In the genomic region with DNA sequence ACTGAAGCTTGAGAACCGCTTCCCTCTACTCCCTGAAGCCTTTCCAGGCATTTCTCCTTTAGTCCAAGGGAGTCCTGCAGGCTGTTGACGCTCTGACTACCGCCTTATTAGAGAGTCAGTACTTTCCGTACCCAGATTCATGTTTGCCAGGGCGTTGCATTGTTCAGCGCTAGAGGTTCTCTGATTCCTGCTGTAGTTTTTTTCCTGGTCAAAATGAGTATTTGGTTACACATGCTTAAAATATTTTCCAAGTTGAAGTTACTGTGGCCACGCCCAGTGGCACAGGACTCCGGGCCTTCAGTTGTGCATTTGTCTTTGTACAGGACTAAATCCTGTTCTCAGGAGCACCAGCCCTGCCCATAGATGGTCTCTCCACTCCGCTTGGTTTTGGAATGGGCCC, we compare ENCODE assay signal across 10 cellular contexts. TPM values are rescaled to one million over a fixed set of nuclear protein-coding genes. Genes with fewer than 3 reads are reported as not detected.
A peak's percentile ranks its signal among the peaks of the same experiment; 100 is the strongest.
DNase-seq lines count a peak whose midpoint lies in the region; ATAC-seq and TF ChIP-seq lines count a peak whose summit lies in the region.
"Had no signal": no experiment of that assay in that cellular context is flagged by ENCODE, and none has a peak within 500 bp of the region (broad histone marks: within the 10 kb centered on the region; RNA-seq: fewer than 3 reads in every experiment).

No MANE protein-coding gene starts in this region.

- peak; percentile 80 for DNase-seq in AG10803 (ENCODE audit: low read depth)
- DNase-seq in LHCN-M2 (ENCODE audit: low read depth): peak; percentile 90
- DNase-seq in dermis microvascular lymphatic vessel endothelial cell (ENCODE audit: low read depth in 2 of 2): peak; percentile 75
- DNase-seq in stimulated activated naive CD8-positive, alpha-beta T cell treated with anti-CD3 and anti-CD28 coated beads, Interleukin-15, Interleukin-2, amounts not matched to agents 100 U/mL and 50 U/mL, for 24 hours: no peak
- no peak for DNase-seq in stimulated activated CD8-positive, alpha-beta memory T cell treated with anti-CD3 and anti-CD28 coated beads, Interleukin-4, amount 100 ng/mL, for 48 hours
- DNase-seq: occipital lobe, SHP77 treated with DMSO at 0.1 percent for 48 hours had no signal

- H3K4me3 ChIP-seq in AG10803 (ENCODE audit: low read length) (peak overlapping the region; percentile 25), mucosa of stomach (ENCODE audit: low read length) (no peak overlapping the region)

- H3K9me3 ChIP-seq in mucosa of stomach (ENCODE audit: control insufficient read depth, low read length): no peaks in the 10 kb centered on the region

- H3K9ac ChIP-seq in mucosa of stomach (ENCODE audit: low read length): peak overlapping the region; percentile 16

- no peaks in the 10 kb centered on the region for H3K27me3 ChIP-seq in mucosa of stomach (ENCODE audit: control insufficient read depth, insufficient read depth, low read length)

- ATAC-seq in HG03135 (IDR thresholded peaks at IDR 0.05; ENCODE audit: unreplicated experiment) (no peak), HG02970 (IDR thresholded peaks at IDR 0.05; ENCODE audit: low FRiP score, unreplicated experiment) (no peak)
- no peak for ATAC-seq in stimulated activated naive CD8-positive, alpha-beta T cell treated with anti-CD3 and anti-CD28 coated beads, Interleukin-15, Interleukin-2, amounts not matched to agents 100 U/mL and 50 U/mL, for 24 hours

- no peak for TF ChIP-seq CTCF in AG10803 (conservative IDR thresholded peaks at IDR 0.05; ENCODE audit: low read length)

- no peaks in the 10 kb centered on the region for H3K36me3 ChIP-seq in mucosa of stomach (ENCODE audit: control insufficient read depth, insufficient read depth, low read length)

- H3K4me1 ChIP-seq in mucosa of stomach (ENCODE audit: control insufficient read depth, insufficient read depth, low read length): peaks cover 25% of the 10 kb centered on the region

RNA-seq across cellular contexts. Expression of a gene that starts 7.9 kb away (rescaled TPM):
- total RNA-seq in LHCN-M2 (2014; rRNA removed) (18.7 and 18.8 TPM in 2 replicates), dermis microvascular lymphatic vessel endothelial cell (13.5 and 15.0 TPM in 2 replicates)
- 19.8 TPM for polyA plus RNA-seq in LHCN-M2 (2012)

Comparison
In these comparisons a context has a peak if more than half of its experiments do, and no peak if none do; other contexts are left out.
1. DNase-seq: peak in AG10803 (single experiment), LHCN-M2 (single experiment) and dermis microvascular lymphatic vessel endothelial cell (2 of 2); none in stimulated activated naive CD8-positive, alpha-beta T cell treated with anti-CD3 and anti-CD28 coated beads, Interleukin-15, Interleukin-2, amounts not matched to agents 100 U/mL and 50 U/mL, for 24 hours (single experiment) and stimulated activated CD8-positive, alpha-beta memory T cell treated with anti-CD3 and anti-CD28 coated beads, Interleukin-4, amount 100 ng/mL, for 48 hours (single experiment).